In the genomic region with DNA sequence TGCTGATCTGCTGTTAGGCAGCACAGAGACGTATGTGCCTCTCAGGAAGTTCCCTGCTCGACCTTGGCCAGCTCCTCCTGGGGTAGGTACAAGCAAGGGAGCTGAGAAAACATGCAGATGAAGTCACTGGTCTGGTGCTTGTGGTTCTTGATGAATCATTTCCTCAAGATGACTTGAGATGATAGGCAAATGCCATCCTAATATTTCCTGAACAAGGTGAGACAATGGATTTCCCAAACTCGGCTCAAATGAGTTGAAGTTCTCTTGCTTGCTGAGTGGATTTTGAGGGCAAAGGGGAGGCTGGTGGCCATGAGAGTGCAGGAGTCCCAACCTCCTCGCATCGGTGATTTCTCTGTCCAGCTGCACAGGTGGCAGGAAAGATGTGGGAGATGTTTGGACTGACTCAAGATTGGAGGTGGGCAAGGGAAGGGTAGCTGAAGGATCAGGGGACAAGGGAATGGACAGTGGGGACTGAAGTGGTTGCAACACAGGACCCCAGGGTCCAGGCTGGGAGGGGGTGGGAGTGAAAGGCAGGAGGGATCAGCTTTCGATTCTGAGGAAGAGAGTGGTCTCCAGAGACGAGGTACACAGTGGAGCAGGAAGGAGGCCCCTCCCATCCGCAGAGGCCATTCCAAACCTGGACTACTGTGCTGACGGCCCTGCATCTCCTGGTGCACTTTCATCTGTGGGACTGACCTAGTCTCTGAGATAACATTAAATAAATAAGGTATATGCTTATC, we compare ENCODE assay signal across 8 cellular contexts.
A peak's percentile ranks its signal among the peaks of the same experiment; 100 is the strongest.
DNase-seq lines count a peak whose midpoint lies in the region; ATAC-seq and TF ChIP-seq lines count a peak whose summit lies in the region.

No MANE protein-coding gene starts in this region.

- H3K27me3 ChIP-seq in cardiac muscle cell, result no peaks in the 10 kb centered on the region

- intact Hi-C loops in cardiac septum (cut with DNase I), result no loop called here

- H3K36me3 ChIP-seq in cardiac muscle cell, result peaks cover 47% of the 10 kb centered on the region

- peaks cover 34% of the 10 kb centered on the region for H3K4me1 ChIP-seq in cardiac muscle cell (ENCODE audit: low read depth)

- H3K9me3 ChIP-seq in cardiac muscle cell (ENCODE audit: low read depth), result no peaks in the 10 kb centered on the region

- ATAC-seq in GM21423 (IDR thresholded peaks at IDR 0.05; ENCODE audit: unreplicated experiment), result no peak

- TF ChIP-seq CTCF in cardiac muscle cell (IDR thresholded peaks at IDR 0.05; ENCODE audit: low read depth, low read length) (no peak), fibroblast of villous mesenchyme (IDR thresholded peaks at IDR 0.05; ENCODE audit: insufficient read depth, low read depth, low read length) (no peak)

- H3K4me3 ChIP-seq in cardiac muscle cell (no peak overlapping the region), fibroblast of villous mesenchyme (ENCODE audit: low read depth, low read length) (no peak overlapping the region)

- peak in 1 of 2 donors; percentile 74 for DNase-seq in cardiac muscle cell (ENCODE audit: low read depth in 1 of 2, low spot score in 1 of 2)
- DNase-seq in cardiac septum (ENCODE audit: low spot score), result no peak
- peak; percentile 55 for DNase-seq in activated CD8-positive, alpha-beta memory T cell treated with anti-CD3 and anti-CD28 coated beads, Interleukin-2, amount 50 U/mL, for 48 hours
- DNase-seq in fibroblast of villous mesenchyme (ENCODE audit: low read depth), result peak; percentile 81
- DNase-seq in stimulated activated CD4-positive, alpha-beta T cell treated with anti-CD3 and anti-CD28 coated beads, Interleukin-2, amount 100 ng/mL, for 4 hours (ENCODE audit: low read depth), result peak; percentile 30
- DNase-seq in Ammon's horn (ENCODE audit: low spot score), result no peak
- DNase-seq in NCI-H187 (lab: John Stamatoyannopoulos, UW), result no peak

- peak overlapping the region; percentile 75 for H3K27ac ChIP-seq in cardiac muscle cell

Comparison
In these comparisons a context has a peak if more than half of its experiments do, and no peak if none do; other contexts are left out.
1. DNase-seq: peak in activated CD8-positive, alpha-beta memory T cell treated with anti-CD3 and anti-CD28 coated beads, Interleukin-2, amount 50 U/mL, for 48 hours (single experiment), fibroblast of villous mesenchyme (single experiment) and stimulated activated CD4-positive, alpha-beta T cell treated with anti-CD3 and anti-CD28 coated beads, Interleukin-2, amount 100 ng/mL, for 4 hours (single experiment); none in cardiac septum (single experiment), Ammon's horn (single experiment) and NCI-H187 (0 of 2).